In the genomic region with DNA sequence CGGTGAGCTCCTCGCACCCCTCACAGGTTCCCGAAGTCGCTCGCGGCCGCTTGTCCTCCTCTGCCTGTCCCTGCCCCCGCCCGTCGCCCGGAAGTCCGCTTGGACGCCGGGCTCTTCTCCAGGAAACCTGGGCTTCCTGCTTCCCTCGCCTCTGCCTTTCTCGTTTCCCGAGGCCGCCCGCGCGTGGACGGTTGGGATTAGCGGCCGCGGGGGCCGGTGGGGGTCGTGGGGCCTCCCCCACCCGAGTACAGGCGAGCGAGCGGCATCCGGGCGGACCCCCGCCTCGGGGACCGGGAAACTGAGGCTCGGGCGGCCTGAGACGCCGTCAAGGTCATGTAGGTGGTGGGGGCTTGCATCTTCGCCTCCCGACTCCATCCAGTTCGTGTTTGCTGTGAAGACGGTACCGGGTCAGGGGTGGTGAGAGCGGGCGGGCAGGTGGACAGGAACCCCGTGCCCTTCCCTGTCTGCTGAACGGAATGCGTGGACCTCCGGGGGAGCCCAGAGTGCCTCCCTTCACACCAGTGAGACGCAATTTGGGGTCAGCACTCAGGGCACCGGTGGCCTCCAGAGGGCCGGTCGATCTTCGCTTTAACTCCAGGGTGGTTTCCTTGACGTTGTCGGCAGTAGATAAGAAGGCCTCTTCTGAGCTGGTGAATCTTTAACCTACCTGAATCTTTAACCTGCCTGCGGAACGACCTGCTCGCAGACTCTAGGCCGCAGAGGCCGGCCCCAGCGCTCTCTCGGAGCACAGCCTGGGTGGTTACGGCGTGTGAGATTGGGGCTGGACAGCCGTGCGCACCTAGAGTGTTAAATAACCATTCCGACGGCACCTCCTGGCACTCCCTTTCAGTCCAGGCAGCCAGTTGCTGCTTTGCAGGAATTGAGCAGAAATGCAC, we compare ENCODE assay signal across 8 cellular contexts. TPM values are rescaled to one million over a fixed set of nuclear protein-coding genes. Genes with fewer than 3 reads are reported as not detected.
DNase-seq lines count a peak whose midpoint lies in the region; ATAC-seq and TF ChIP-seq lines count a peak whose summit lies in the region.

No MANE protein-coding gene starts in this region.

- H3K9me3 Mint-ChIP-seq in activated CD4-positive, alpha-beta T cell treated with anti-CD3 and anti-CD28 coated beads for 36 hours (ENCODE audit: low read depth) = no peaks in the 10 kb centered on the region
- H3K9me3 Mint-ChIP-seq in activated T-helper 1 cell treated with anti-CD3 and anti-CD28 coated beads, Interleukin-12 subunit alpha, Interleukin-12 subunit beta, Interleukin-2, Interleukin-4 antibody, amounts not matched to agents 30 ng/mL and 10 ng/mL and 1 ng/mL, durations not matched to agents 14 hours and 24 hours and 36 hours = no peaks in the 10 kb centered on the region
- H3K9me3 Mint-ChIP-seq in osteocyte (ENCODE audit: unreplicated experiment) = no peaks in the 10 kb centered on the region

- peaks cover 48% of the 10 kb centered on the region for H3K4me1 Mint-ChIP-seq in activated CD4-positive, alpha-beta T cell treated with anti-CD3 and anti-CD28 coated beads for 36 hours
- peaks cover 46% of the 10 kb centered on the region for H3K4me1 Mint-ChIP-seq in activated T-helper 1 cell treated with anti-CD3 and anti-CD28 coated beads, Interleukin-12 subunit alpha, Interleukin-12 subunit beta, Interleukin-2, Interleukin-4 antibody, amounts not matched to agents 30 ng/mL and 10 ng/mL and 1 ng/mL, durations not matched to agents 14 hours and 24 hours and 36 hours (ENCODE audit: low read depth)
- peaks cover 47% of the 10 kb centered on the region for H3K4me1 Mint-ChIP-seq in osteocyte (ENCODE audit: unreplicated experiment)

- peak overlapping the region; percentile 92 for H3K4me3 Mint-ChIP-seq in activated CD4-positive, alpha-beta T cell treated with anti-CD3 and anti-CD28 coated beads for 36 hours
- H3K4me3 Mint-ChIP-seq in activated T-helper 1 cell treated with anti-CD3 and anti-CD28 coated beads, Interleukin-12 subunit alpha, Interleukin-12 subunit beta, Interleukin-2, Interleukin-4 antibody, amounts not matched to agents 30 ng/mL and 10 ng/mL and 1 ng/mL, durations not matched to agents 14 hours and 24 hours and 36 hours = peak overlapping the region; percentile 97
- peak overlapping the region; percentile 95 for H3K4me3 Mint-ChIP-seq in osteocyte (ENCODE audit: unreplicated experiment)

- ATAC-seq in activated CD4-positive, alpha-beta T cell treated with anti-CD3 and anti-CD28 coated beads for 36 hours = no peak
- ATAC-seq in HG03521 (IDR thresholded peaks at IDR 0.05; ENCODE audit: unreplicated experiment) = peak; percentile 9

- H3K27ac Mint-ChIP-seq in activated CD4-positive, alpha-beta T cell treated with anti-CD3 and anti-CD28 coated beads for 36 hours = peak overlapping the region; percentile 93
- peak overlapping the region; percentile 91 for H3K27ac Mint-ChIP-seq in activated T-helper 1 cell treated with anti-CD3 and anti-CD28 coated beads, Interleukin-12 subunit alpha, Interleukin-12 subunit beta, Interleukin-2, Interleukin-4 antibody, amounts not matched to agents 30 ng/mL and 10 ng/mL and 1 ng/mL, durations not matched to agents 14 hours and 24 hours and 36 hours
- H3K27ac Mint-ChIP-seq in osteocyte (ENCODE audit: unreplicated experiment) = peak overlapping the region; percentile 94

- TF ChIP-seq CTCF in fibroblast of the aortic adventitia (IDR thresholded peaks at IDR 0.05; ENCODE audit: insufficient read depth, low read length) = no peak
- no peak for TF ChIP-seq CTCF in osteocyte (IDR thresholded peaks at IDR 0.05)

- peak; percentile 40 for DNase-seq in activated CD4-positive, alpha-beta T cell treated with anti-CD3 and anti-CD28 coated beads for 36 hours
- DNase-seq in activated CD4-positive, alpha-beta T cell treated with anti-CD3 and anti-CD28 coated beads for 1 hour = no peak
- peak; percentile 40 for DNase-seq in activated T-helper 1 cell treated with anti-CD3 and anti-CD28 coated beads, Interleukin-12 subunit alpha, Interleukin-12 subunit beta, Interleukin-2, Interleukin-4 antibody, amounts not matched to agents 30 ng/mL and 10 ng/mL and 1 ng/mL, durations not matched to agents 14 hours and 24 hours and 36 hours (ENCODE audit: low spot score)
- peak; percentile 22 for DNase-seq in fibroblast of the aortic adventitia (ENCODE audit: low read depth)
- DNase-seq in osteocyte (ENCODE audit: extremely low spot score, unreplicated experiment) = no peak
- DNase-seq in GDM1 (lab: John Stamatoyannopoulos, UW) = no peak
- no peak for DNase-seq in SW 1271 (lab: John Stamatoyannopoulos, UW)

- H3K27me3 Mint-ChIP-seq in activated CD4-positive, alpha-beta T cell treated with anti-CD3 and anti-CD28 coated beads for 36 hours = no peaks in the 10 kb centered on the region
- H3K27me3 Mint-ChIP-seq in activated T-helper 1 cell treated with anti-CD3 and anti-CD28 coated beads, Interleukin-12 subunit alpha, Interleukin-12 subunit beta, Interleukin-2, Interleukin-4 antibody, amounts not matched to agents 30 ng/mL and 10 ng/mL and 1 ng/mL, durations not matched to agents 14 hours and 24 hours and 36 hours (ENCODE audit: insufficient read depth) = no peaks in the 10 kb centered on the region
- no peaks in the 10 kb centered on the region for H3K27me3 Mint-ChIP-seq in osteocyte (ENCODE audit: unreplicated experiment)

- CTCF ChIA-PET in activated CD4-positive, alpha-beta T cell treated with anti-CD3 and anti-CD28 coated beads for 36 hours (lab: Charles Lee) = interaction anchor here (0.6 to 1.6 kb wide), 5 partner anchors 9 to 374 kb away, joined by 3 to 5 read pairs (median 4); a partner anchor contains a TSS

- H3K4me3 ChIP-seq in fibroblast of the aortic adventitia (ENCODE audit: low read depth, low read length) = peak overlapping the region; percentile 95

- POLR2A ChIA-PET in activated CD4-positive, alpha-beta T cell treated with anti-CD3 and anti-CD28 coated beads for 36 hours (lab: Charles Lee) = interaction anchor here (1.0 to 1.8 kb wide), 5 partner anchors 19 to 375 kb away, joined by 3 to 5 read pairs (median 4); no protein-coding TSS in a partner anchor

- intact Hi-C loops in activated CD4-positive, alpha-beta T cell treated with anti-CD3 and anti-CD28 coated beads for 36 hours (cut with DNase I, micrococcal nuclease) = loop anchor here (1.0 to 5.0 kb wide), 17 partner anchors 20 to 1143 kb away; a partner anchor contains a TSS
- intact Hi-C loops in activated T-helper 1 cell treated with anti-CD3 and anti-CD28 coated beads, Interleukin-12 subunit alpha, Interleukin-12 subunit beta, Interleukin-2, Interleukin-4 antibody, amounts not matched to agents 30 ng/mL and 10 ng/mL and 1 ng/mL, durations not matched to agents 14 hours and 24 hours and 36 hours (cut with micrococcal nuclease) = loop anchor here (1.0 to 10.0 kb wide), 13 partner anchors 20 to 541 kb away; a partner anchor contains a TSS

- peaks cover 45% of the 10 kb centered on the region for H3K36me3 Mint-ChIP-seq in activated CD4-positive, alpha-beta T cell treated with anti-CD3 and anti-CD28 coated beads for 36 hours (ENCODE audit: low read depth)
- H3K36me3 Mint-ChIP-seq in activated T-helper 1 cell treated with anti-CD3 and anti-CD28 coated beads, Interleukin-12 subunit alpha, Interleukin-12 subunit beta, Interleukin-2, Interleukin-4 antibody, amounts not matched to agents 30 ng/mL and 10 ng/mL and 1 ng/mL, durations not matched to agents 14 hours and 24 hours and 36 hours (ENCODE audit: low read depth) = peaks cover 33% of the 10 kb centered on the region
- H3K36me3 Mint-ChIP-seq in osteocyte (ENCODE audit: unreplicated experiment) = no peaks in the 10 kb centered on the region

RNA-seq across cellular contexts. Expression of a gene that starts 0.7 kb away (rescaled TPM):
- 100 to 1,000 TPM; 325 to 337 TPM for total RNA-seq in activated CD4-positive, alpha-beta T cell treated with anti-CD3 and anti-CD28 coated beads for 36 hours
- total RNA-seq in activated T-helper 1 cell treated with anti-CD3 and anti-CD28 coated beads, Interleukin-12 subunit alpha, Interleukin-12 subunit beta, Interleukin-2, Interleukin-4 antibody, amounts not matched to agents 30 ng/mL and 10 ng/mL and 1 ng/mL, durations not matched to agents 14 hours and 24 hours and 36 hours = 404 TPM in 2 replicates
- total RNA-seq in fibroblast of the aortic adventitia (ENCODE audit: low replicate concordance) = 58.0 and 246 TPM in 2 replicates
- total RNA-seq in osteocyte = 305 and 306 TPM in 2 replicates

RNA-seq across cellular contexts. Expression of a gene that starts 19.9 kb away (rescaled TPM):
- total RNA-seq in activated CD4-positive, alpha-beta T cell treated with anti-CD3 and anti-CD28 coated beads for 36 hours = 10 to 100 TPM; 14.6 to 22.5 TPM
- total RNA-seq in activated T-helper 1 cell treated with anti-CD3 and anti-CD28 coated beads, Interleukin-12 subunit alpha, Interleukin-12 subunit beta, Interleukin-2, Interleukin-4 antibody, amounts not matched to agents 30 ng/mL and 10 ng/mL and 1 ng/mL, durations not matched to agents 14 hours and 24 hours and 36 hours = 27.7 and 30.7 TPM in 2 replicates
- total RNA-seq in fibroblast of the aortic adventitia (ENCODE audit: low replicate concordance) = 5.9 and 21.8 TPM in 2 replicates
- total RNA-seq in osteocyte = 13.0 and 13.6 TPM in 2 replicates

RNA-seq across cellular contexts. Expression of a gene that starts 25.9 kb away (rescaled TPM):
- 10 to 100 TPM; 51.0 to 57.7 TPM for total RNA-seq in activated CD4-positive, alpha-beta T cell treated with anti-CD3 and anti-CD28 coated beads for 36 hours
- total RNA-seq in activated T-helper 1 cell treated with anti-CD3 and anti-CD28 coated beads, Interleukin-12 subunit alpha, Interleukin-12 subunit beta, Interleukin-2, Interleukin-4 antibody, amounts not matched to agents 30 ng/mL and 10 ng/mL and 1 ng/mL, durations not matched to agents 14 hours and 24 hours and 36 hours = 53.3 and 61.7 TPM in 2 replicates
- total RNA-seq in fibroblast of the aortic adventitia (ENCODE audit: low replicate concordance) = 32.5 and 74.1 TPM in 2 replicates
- 46.1 and 47.4 TPM in 2 replicates for total RNA-seq in osteocyte

RNA-seq across cellular contexts. Expression of a gene that starts 56.9 kb away (rescaled TPM):
- total RNA-seq in activated CD4-positive, alpha-beta T cell treated with anti-CD3 and anti-CD28 coated beads for 36 hours = 100 to 1,000 TPM; 196 to 270 TPM
- total RNA-seq in activated T-helper 1 cell treated with anti-CD3 and anti-CD28 coated beads, Interleukin-12 subunit alpha, Interleukin-12 subunit beta, Interleukin-2, Interleukin-4 antibody, amounts not matched to agents 30 ng/mL and 10 ng/mL and 1 ng/mL, durations not matched to agents 14 hours and 24 hours and 36 hours = 201 and 202 TPM in 2 replicates
- total RNA-seq in fibroblast of the aortic adventitia (ENCODE audit: low replicate concordance) (171 and 217 TPM in 2 replicates), osteocyte (150 and 166 TPM in 2 replicates)

Comparison
In these comparisons a context has a peak if more than half of its experiments do, and no peak if none do; other contexts are left out.
1. DNase-seq: peak in activated CD4-positive, alpha-beta T cell treated with anti-CD3 and anti-CD28 coated beads for 36 hours (single experiment), activated T-helper 1 cell treated with anti-CD3 and anti-CD28 coated beads, Interleukin-12 subunit alpha, Interleukin-12 subunit beta, Interleukin-2, Interleukin-4 antibody, amounts not matched to agents 30 ng/mL and 10 ng/mL and 1 ng/mL, durations not matched to agents 14 hours and 24 hours and 36 hours (single experiment) and fibroblast of the aortic adventitia (single experiment); none in activated CD4-positive, alpha-beta T cell treated with anti-CD3 and anti-CD28 coated beads for 1 hour (single experiment), osteocyte (single experiment), GDM1 (single experiment) and SW 1271 (0 of 2).
2. Peak in every context shown above with its lines, with median percentiles within 50 percentile points of each other: H3K27ac Mint-ChIP-seq and H3K4me3 Mint-ChIP-seq.